Comparison of ENCODE assay signal across 10 cellular contexts in genomic region chr16:71645450-71645849, GRCh38. TPM values are rescaled to one million over a fixed set of nuclear protein-coding genes. Genes with fewer than 3 reads are reported as not detected.
DNase-seq lines count a peak whose midpoint lies in the region; ATAC-seq and TF ChIP-seq lines count a peak whose summit lies in the region.
"Had no signal": no experiment of that assay in that cellular context is flagged by ENCODE, and none has a peak within 500 bp of the region (broad histone marks: within the 10 kb centered on the region; RNA-seq: fewer than 3 reads in every experiment).

No MANE protein-coding gene starts in this region.

- peak; percentile 81 for ATAC-seq in WTC11
- peak; percentile 89 to 95 (median 94) for ATAC-seq in right lobe of liver
- no peak for ATAC-seq in HG02763 (IDR thresholded peaks at IDR 0.05; ENCODE audit: unreplicated experiment)

- TF ChIP-seq POLR2A in right lobe of liver (IDR thresholded peaks at IDR 0.05) (no peak), stomach (IDR thresholded peaks at IDR 0.05) (no peak)

- H3K27ac ChIP-seq in right lobe of liver: no peak overlapping the region
- H3K27ac ChIP-seq in stomach: no peak overlapping the region
- H3K27ac ChIP-seq: BLaER1 had no signal

- peaks cover 0 to 2% (median 0%) of the 10 kb centered on the region in 4 donors for H3K36me3 ChIP-seq in right lobe of liver
- peaks cover 9 to 74% (median 40%) of the 10 kb centered on the region in 4 donors for H3K36me3 ChIP-seq in stomach

- CTCF ChIA-PET in WTC11 (lab: Charles Lee): interaction anchor here (2.4 kb wide), 1 partner anchor 34 kb away, joined by 13 read pairs; no protein-coding TSS in a partner anchor

- POLR2A ChIA-PET in WTC11 (lab: Charles Lee): no interaction called here

- H3K4me3 ChIP-seq in right lobe of liver: no peak overlapping the region
- H3K4me3 ChIP-seq in stomach: no peak overlapping the region
- H3K4me3 ChIP-seq: BLaER1 had no signal

- H3K4me1 ChIP-seq in right lobe of liver: no peaks in the 10 kb centered on the region
- no peaks in the 10 kb centered on the region for H3K4me1 ChIP-seq in stomach
- H3K4me1 ChIP-seq: BLaER1 had no signal

- H3K9me3 ChIP-seq in right lobe of liver (no peaks in the 10 kb centered on the region), stomach (no peaks in the 10 kb centered on the region)
- H3K9me3 ChIP-seq: BLaER1 had no signal

- H3K27ac Mint-ChIP-seq in WTC11: 0 out of 2 replicates have a peak overlapping the region, but pooled peaks have one; percentile 2

- intact Hi-C loops in right lobe of liver (cut with DNase I): no loop called here
- intact Hi-C loops in stomach (cut with DNase I; ENCODE audit: low total_unique reads): no loop called here

- DNase-seq in NCI-H1694 treated with DMSO at 0.1 percent for 48 hours (lab: John Stamatoyannopoulos, UW) (peak; percentile 12), NCI-H1694 (lab: John Stamatoyannopoulos, UW) (no peak), LHCN-M2 (ENCODE audit: low read depth) (peak; percentile 38), WTC11 (ENCODE audit: low spot score) (no peak), right lobe of liver (peak in 1 of 3 donors; percentile 47), activated T-cell treated with anti-CD3 and anti-CD28 coated beads for 4 hours (no peak), stomach (no peak)

- H3K9me3 Mint-ChIP-seq in WTC11: no peaks in the 10 kb centered on the region

- no peaks in the 10 kb centered on the region for H3K27me3 ChIP-seq in right lobe of liver
- no peaks in the 10 kb centered on the region for H3K27me3 ChIP-seq in stomach
- H3K27me3 ChIP-seq: BLaER1 had no signal

- no peak; the same call in 1 of the 2 replicates for TF ChIP-seq CTCF in WTC11 (IDR thresholded peaks at IDR 0.05)
- peak; percentile 39 to 59 (median 48) for TF ChIP-seq CTCF in right lobe of liver (IDR thresholded peaks at IDR 0.05)
- TF ChIP-seq CTCF in stomach (IDR thresholded peaks at IDR 0.05): peak in 1 of 7 experiments; percentile 27

- 39% methylated on average over 4 of the region's 4 CpGs for WGBS in right lobe of liver (ENCODE audit: insufficient coverage, low coverage, low lambda C conversion rate, missing lambda C conversion rate)
- WGBS in stomach, 5 donors: 69 to 80% (median 73%) methylated on average over 4 of the region's 4 CpGs

- H3K4me1 Mint-ChIP-seq in WTC11: peaks cover 6% of the 10 kb centered on the region

- TF ChIP-seq EP300 in stomach (IDR thresholded peaks at IDR 0.05): no peak

- H3K4me3 Mint-ChIP-seq in WTC11: no peak overlapping the region

- peaks cover 33% of the 10 kb centered on the region for H3K36me3 Mint-ChIP-seq in WTC11

- no peaks in the 10 kb centered on the region for H3K27me3 Mint-ChIP-seq in WTC11 (ENCODE audit: low read depth)

TF ChIP-seq in WTC11, 78 proteins besides CTCF, POLR2A, EP300 and RAD21:
- TF ChIP-seq E2F4 (CRISPR knock-in tag; IDR thresholded peaks at IDR 0.05; ENCODE audit: borderline replicate concordance, low read depth) (no peak), FOXJ3 (CRISPR knock-in tag; IDR thresholded peaks at IDR 0.05; ENCODE audit: borderline replicate concordance) (no peak), TCF7 (CRISPR knock-in tag; IDR thresholded peaks at IDR 0.05; ENCODE audit: low read depth) (no peak)
- TF ChIP-seq, protein P1, sequence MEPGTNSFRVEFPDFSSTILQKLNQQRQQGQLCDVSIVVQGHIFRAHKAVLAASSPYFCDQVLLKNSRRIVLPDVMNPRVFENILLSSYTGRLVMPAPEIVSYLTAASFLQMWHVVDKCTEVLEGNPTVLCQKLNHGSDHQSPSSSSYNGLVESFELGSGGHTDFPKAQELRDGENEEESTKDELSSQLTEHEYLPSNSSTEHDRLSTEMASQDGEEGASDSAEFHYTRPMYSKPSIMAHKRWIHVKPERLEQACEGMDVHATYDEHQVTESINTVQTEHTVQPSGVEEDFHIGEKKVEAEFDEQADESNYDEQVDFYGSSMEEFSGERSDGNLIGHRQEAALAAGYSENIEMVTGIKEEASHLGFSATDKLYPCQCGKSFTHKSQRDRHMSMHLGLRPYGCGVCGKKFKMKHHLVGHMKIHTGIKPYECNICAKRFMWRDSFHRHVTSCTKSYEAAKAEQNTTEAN (CRISPR knock-in tag; IDR thresholded peaks at IDR 0.05): no peak
- TF ChIP-seq, protein P2, sequence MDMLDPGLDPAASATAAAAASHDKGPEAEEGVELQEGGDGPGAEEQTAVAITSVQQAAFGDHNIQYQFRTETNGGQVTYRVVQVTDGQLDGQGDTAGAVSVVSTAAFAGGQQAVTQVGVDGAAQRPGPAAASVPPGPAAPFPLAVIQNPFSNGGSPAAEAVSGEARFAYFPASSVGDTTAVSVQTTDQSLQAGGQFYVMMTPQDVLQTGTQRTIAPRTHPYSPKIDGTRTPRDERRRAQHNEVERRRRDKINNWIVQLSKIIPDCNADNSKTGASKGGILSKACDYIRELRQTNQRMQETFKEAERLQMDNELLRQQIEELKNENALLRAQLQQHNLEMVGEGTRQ (CRISPR knock-in tag; IDR thresholded peaks at IDR 0.05): no peak

RNA-seq across cellular contexts. Expression of gene MARVELD3, which starts 19.5 kb away (rescaled TPM):
- total RNA-seq in LHCN-M2 (2014; rRNA removed) (not detected in 2 replicates), WTC11 (2021) (29.2 to 31.0 TPM (median 30.0 TPM) in 3 replicates), right lobe of liver (1 to 10 TPM; 4.4 to 9.2 (median 5.6) TPM), stomach (100 to 1,000 TPM in 1 of 5 donors, 10 to 100 TPM in 1, 1 to 10 TPM in 3; 1.2 to 480 (median 2.4) TPM)
- polyA plus RNA-seq in LHCN-M2 (2012): 0.16 TPM
- 1 to 10 TPM; 1.6 to 4.2 (median 2.1) TPM for polyA plus RNA-seq in stomach
- total RNA-seq: activated CD8-positive, alpha-beta memory T cell treated with anti-CD3 and anti-CD28 coated beads for 36 hours had no signal

Comparison
In these comparisons a context has a peak if more than half of its experiments do, and no peak if none do; other contexts are left out.
1. DNase-seq: peak in NCI-H1694 treated with DMSO at 0.1 percent for 48 hours (single experiment) and LHCN-M2 (single experiment); none in NCI-H1694 (single experiment), WTC11 (single experiment), activated T-cell treated with anti-CD3 and anti-CD28 coated beads for 4 hours (single experiment) and stomach (single experiment).